In genomic region chr11:1686220-1686619, GRCh38 we compare ENCODE assay signal across 5 cellular contexts. TPM values are rescaled to one million over a fixed set of nuclear protein-coding genes. Genes with fewer than 3 reads are reported as not detected.
"Had no signal": no experiment of that assay in that cellular context is flagged by ENCODE, and none has a peak within 500 bp of the region (broad histone marks: within the 10 kb centered on the region; RNA-seq: fewer than 3 reads in every experiment).

No MANE protein-coding gene starts in this region.

RNA-seq across cellular contexts. Expression of gene KRTAP5-6, which starts 10.8 kb away (rescaled TPM):
- total RNA-seq: HT-29, IMR-90, M059J, Right ventricle myocardium inferior, SJCRH30 had no signal
- polyA plus RNA-seq: IMR-90 had no signal

RNA-seq across cellular contexts. Expression of gene KRTAP5-5, which starts 56.6 kb away (rescaled TPM):
- total RNA-seq: HT-29, IMR-90, M059J, Right ventricle myocardium inferior, SJCRH30 had no signal
- polyA plus RNA-seq: IMR-90 had no signal
